Comparison of ENCODE assay signal across 17 cellular contexts in genomic region chr1:24981632-24982007, GRCh38. TPM values are rescaled to one million over a fixed set of nuclear protein-coding genes. Genes with fewer than 3 reads are reported as not detected.
DNase-seq lines count a peak whose midpoint lies in the region; ATAC-seq and TF ChIP-seq lines count a peak whose summit lies in the region.
"Had no signal": no experiment of that assay in that cellular context is flagged by ENCODE, and none has a peak within 500 bp of the region (broad histone marks: within the 10 kb centered on the region; RNA-seq: fewer than 3 reads in every experiment).

No MANE protein-coding gene starts in this region.

- no peak overlapping the region for H3K4me3 ChIP-seq in effector memory CD4-positive, alpha-beta T cell (ENCODE audit: insufficient read depth, low read depth, low read length, poor library complexity, severe bottlenecking)
- H3K4me3 ChIP-seq in brain microvascular endothelial cell (ENCODE audit: low read depth, low read length), result no peak overlapping the region
- H3K4me3 ChIP-seq: A549, heart left ventricle had no signal

- peak; percentile 21 for ATAC-seq in activated CD8-positive, alpha-beta memory T cell treated with anti-CD3 and anti-CD28 coated beads, Interleukin-2, amount 10 ng/mL, durations not matched to agents 7 days and 5 days
- peak; percentile 74 for ATAC-seq in stimulated activated naive CD8-positive, alpha-beta T cell treated with anti-CD3 and anti-CD28 coated beads, Interleukin-15, Interleukin-2, amounts not matched to agents 100 U/mL and 50 U/mL, for 24 hours
- ATAC-seq in HG03108 (IDR thresholded peaks at IDR 0.05; ENCODE audit: unreplicated experiment), result no peak
- ATAC-seq: A549, heart left ventricle, PC-3, SK-N-SH treated with all-trans-retinoic acid at 6 μM for 48 hours had no signal

- H3K4me1 Mint-ChIP-seq in activated CD8-positive, alpha-beta memory T cell treated with anti-CD3 and anti-CD28 coated beads, Interleukin-2, amount 10 ng/mL, durations not matched to agents 7 days and 5 days, result peaks cover 86% of the 10 kb centered on the region
- H3K4me1 Mint-ChIP-seq: activated B cell treated with CpG ODN at 0.5 μM for 24 hours had no signal

- peaks cover under 1% of the 10 kb centered on the region for H3K9me3 ChIP-seq in effector memory CD4-positive, alpha-beta T cell (ENCODE audit: control insufficient read depth, low read length)

- CTCF ChIA-PET in activated CD8-positive, alpha-beta memory T cell treated with anti-CD3 and anti-CD28 coated beads, Interleukin-2, amount 10 ng/mL, durations not matched to agents 7 days and 5 days (lab: Charles Lee), result interaction anchor here (1.0 to 3.8 kb wide), 9 partner anchors 8 to 120 kb away, joined by 3 to 19 read pairs (median 7); no protein-coding TSS in a partner anchor

- peak overlapping the region; percentile 8 for H3K4me3 Mint-ChIP-seq in activated CD8-positive, alpha-beta memory T cell treated with anti-CD3 and anti-CD28 coated beads, Interleukin-2, amount 10 ng/mL, durations not matched to agents 7 days and 5 days
- H3K4me3 Mint-ChIP-seq: activated B cell treated with CpG ODN at 0.5 μM for 24 hours had no signal

- H3K27ac Mint-ChIP-seq in activated CD8-positive, alpha-beta memory T cell treated with anti-CD3 and anti-CD28 coated beads, Interleukin-2, amount 10 ng/mL, durations not matched to agents 7 days and 5 days, result peak overlapping the region; percentile 71
- H3K27ac Mint-ChIP-seq: activated B cell treated with CpG ODN at 0.5 μM for 24 hours had no signal

- H3K27ac ChIP-seq in effector memory CD4-positive, alpha-beta T cell (ENCODE audit: insufficient read depth, low read length, poor library complexity, severe bottlenecking), result no peak overlapping the region
- no peak overlapping the region for H3K27ac ChIP-seq in brain microvascular endothelial cell
- H3K27ac ChIP-seq: A549, heart left ventricle had no signal

- H3K4me1 ChIP-seq in effector memory CD4-positive, alpha-beta T cell (ENCODE audit: control insufficient read depth, insufficient read depth, low read length, poor library complexity, severe bottlenecking), result peaks cover 37% of the 10 kb centered on the region
- H3K4me1 ChIP-seq: A549 had no signal

- H3K27me3 Mint-ChIP-seq in activated CD8-positive, alpha-beta memory T cell treated with anti-CD3 and anti-CD28 coated beads, Interleukin-2, amount 10 ng/mL, durations not matched to agents 7 days and 5 days, result no peaks in the 10 kb centered on the region
- H3K27me3 Mint-ChIP-seq: activated B cell treated with CpG ODN at 0.5 μM for 24 hours had no signal

- H3K9me3 Mint-ChIP-seq in activated CD8-positive, alpha-beta memory T cell treated with anti-CD3 and anti-CD28 coated beads, Interleukin-2, amount 10 ng/mL, durations not matched to agents 7 days and 5 days (ENCODE audit: low read depth), result peaks cover 3% of the 10 kb centered on the region

- peaks cover 11% of the 10 kb centered on the region for H3K36me3 Mint-ChIP-seq in activated CD8-positive, alpha-beta memory T cell treated with anti-CD3 and anti-CD28 coated beads, Interleukin-2, amount 10 ng/mL, durations not matched to agents 7 days and 5 days

- in situ Hi-C loops in brain microvascular endothelial cell (cut with HindIII; ENCODE audit: low pct_ligation_motif_present, low sequenced_read_pairs), result no loop called here

- H3K27me3 ChIP-seq in effector memory CD4-positive, alpha-beta T cell (replicated peaks; ENCODE audit: control insufficient read depth, insufficient read depth, low read length, poor library complexity, severe bottlenecking), result no peaks in the 10 kb centered on the region
- H3K27me3 ChIP-seq in brain microvascular endothelial cell (replicated peaks), result no peaks in the 10 kb centered on the region

- TF ChIP-seq CTCF in brain microvascular endothelial cell (IDR thresholded peaks at IDR 0.05; ENCODE audit: low read depth, low read length, missing control alignments), result no peak

- H3K36me3 ChIP-seq in effector memory CD4-positive, alpha-beta T cell (ENCODE audit: control insufficient read depth, insufficient read depth, low read length), result no peaks in the 10 kb centered on the region
- H3K36me3 ChIP-seq in brain microvascular endothelial cell (replicated peaks), result no peaks in the 10 kb centered on the region
- H3K36me3 ChIP-seq: heart left ventricle had no signal

- peak; percentile 47 for DNase-seq in activated gamma-delta T cell treated with Interleukin-2 at 50 U/mL for 16 hours
- DNase-seq in activated gamma-delta T cell (lab: John Stamatoyannopoulos, UW), result no peak
- DNase-seq in activated CD8-positive, alpha-beta memory T cell treated with anti-CD3 and anti-CD28 coated beads, Interleukin-2, amount 10 ng/mL, durations not matched to agents 7 days and 5 days, result no peak
- peak in 2 of 3 donors; percentile 20 to 35 for DNase-seq in effector memory CD4-positive, alpha-beta T cell
- DNase-seq in stimulated activated naive CD8-positive, alpha-beta T cell treated with anti-CD3 and anti-CD28 coated beads, Interleukin-15, Interleukin-2, amounts not matched to agents 100 U/mL and 50 U/mL, for 24 hours, result peak; percentile 71
- DNase-seq in kidney tubule cell (ENCODE audit: low spot score), result no peak
- no peak for DNase-seq in brain microvascular endothelial cell
- DNase-seq: activated B cell treated with CpG ODN at 0.5 μM for 24 hours; COR-L47; NCI-H2029 treated with DMSO at 0.1 percent for 48 hours; NCI-H526; PC-3; stimulated activated CD4-positive, alpha-beta T cell treated with anti-CD3 and anti-CD28 coated beads, Interleukin-12 subunit alpha, Interleukin-12 subunit beta, amount 100 ng/mL, for 4 hours had no signal

RNA-seq across cellular contexts. Expression of gene RUNX3, which starts 51.5 kb away (rescaled TPM):
- 100 to 1,000 TPM; 224 to 246 TPM for total RNA-seq in activated CD8-positive, alpha-beta memory T cell treated with anti-CD3 and anti-CD28 coated beads, Interleukin-2, amount 10 ng/mL, durations not matched to agents 7 days and 5 days

Comparison
In these comparisons a context has a peak if more than half of its experiments do, and no peak if none do; other contexts are left out.
1. DNase-seq: peak in activated gamma-delta T cell treated with Interleukin-2 at 50 U/mL for 16 hours (single experiment), effector memory CD4-positive, alpha-beta T cell (2 of 3) and stimulated activated naive CD8-positive, alpha-beta T cell treated with anti-CD3 and anti-CD28 coated beads, Interleukin-15, Interleukin-2, amounts not matched to agents 100 U/mL and 50 U/mL, for 24 hours (single experiment); none in activated gamma-delta T cell (single experiment), activated CD8-positive, alpha-beta memory T cell treated with anti-CD3 and anti-CD28 coated beads, Interleukin-2, amount 10 ng/mL, durations not matched to agents 7 days and 5 days (single experiment), kidney tubule cell (single experiment) and brain microvascular endothelial cell (single experiment).